9 cellular contexts compared by ENCODE assay signal in the genomic region with DNA sequence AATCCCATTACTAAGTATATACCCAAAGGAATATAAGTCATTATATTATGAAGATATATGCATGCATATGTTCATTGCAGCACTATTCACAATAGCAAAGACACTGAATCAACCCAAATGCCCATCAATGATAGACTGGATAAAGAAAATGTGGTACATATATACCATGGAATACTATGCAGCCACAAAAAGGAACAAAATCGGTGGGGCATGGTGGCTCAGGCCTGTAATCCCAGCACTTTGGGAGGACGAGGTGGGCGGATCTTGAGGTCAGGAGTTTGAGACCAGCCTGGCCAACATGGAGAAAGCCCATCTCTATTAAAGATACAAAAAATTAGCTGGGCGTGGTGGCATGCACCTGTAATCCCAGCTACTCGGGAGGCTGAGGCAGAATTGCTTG. TPM values are rescaled to one million over a fixed set of nuclear protein-coding genes. Genes with fewer than 3 reads are reported as not detected.
DNase-seq lines count a peak whose midpoint lies in the region; ATAC-seq and TF ChIP-seq lines count a peak whose summit lies in the region.
"Not testable (repeated sequence)": the region's sequence is repeated elsewhere in the genome, so short reads cannot be mapped to it uniquely, and the experiment has no call there.
"Had no signal": no experiment of that assay in that cellular context is flagged by ENCODE, and none has a peak within 500 bp of the region (broad histone marks: within the 10 kb centered on the region; RNA-seq: fewer than 3 reads in every experiment).

No MANE protein-coding gene starts in this region.

- not testable (repeated sequence) for H3K27me3 ChIP-seq in CD8-positive, alpha-beta T cell (ENCODE audit: insufficient read depth, low read length); naive thymus-derived CD4-positive, alpha-beta T cell (ENCODE audit: control insufficient read depth in 2 of 2, insufficient read depth in 2 of 2, low read length in 2 of 2)

- TF ChIP-seq CTCF in CD8-positive, alpha-beta T cell (IDR thresholded peaks at IDR 0.05); activated CD8-positive, alpha-beta T cell treated with anti-CD3 and anti-CD28 coated beads for 36 hours (IDR thresholded peaks at IDR 0.05): not testable (repeated sequence)

- DNase-seq in CD8-positive, alpha-beta T cell; activated CD8-positive, alpha-beta T cell treated with anti-CD3 and anti-CD28 coated beads for 36 hours; naive thymus-derived CD4-positive, alpha-beta T cell: not testable (repeated sequence)

- CTCF ChIA-PET in CD8-positive, alpha-beta T cell (lab: Charles Lee) = interaction anchor here (1.2 to 1.9 kb wide), 3 partner anchors 26 to 47 kb away, joined by 3 to 6 read pairs (median 5); no protein-coding TSS in a partner anchor
- CTCF ChIA-PET in activated CD8-positive, alpha-beta T cell treated with anti-CD3 and anti-CD28 coated beads for 36 hours (lab: Charles Lee) = interaction anchor here (2.1 to 2.2 kb wide), 2 partner anchors 14 to 45 kb away, joined by 7 to 11 read pairs; no protein-coding TSS in a partner anchor
- CTCF ChIA-PET in naive thymus-derived CD4-positive, alpha-beta T cell (lab: Charles Lee) = not testable (repeated sequence)

- H3K4me3 ChIP-seq in CD8-positive, alpha-beta T cell (ENCODE audit: low read depth, low read length); naive thymus-derived CD4-positive, alpha-beta T cell (ENCODE audit: low read length): not testable (repeated sequence)

- intact Hi-C loops in CD8-positive, alpha-beta T cell (cut with DNase I, micrococcal nuclease) = loop anchor here in 1 of 2 experiments (5.0 kb wide), 1 partner anchor 42 kb away; no protein-coding TSS in a partner anchor
- intact Hi-C loops in activated CD8-positive, alpha-beta T cell treated with anti-CD3 and anti-CD28 coated beads for 36 hours (cut with micrococcal nuclease) = not testable (repeated sequence)
- intact Hi-C loops in naive thymus-derived CD4-positive, alpha-beta T cell (cut with micrococcal nuclease) = loop anchor here in 1 of 2 donors (10.0 kb wide), 1 partner anchor 49 kb away; no protein-coding TSS in a partner anchor

- peaks cover 68% of the 10 kb centered on the region for H3K4me1 ChIP-seq in CD8-positive, alpha-beta T cell (ENCODE audit: insufficient read depth, low read length)
- H3K4me1 ChIP-seq in naive thymus-derived CD4-positive, alpha-beta T cell (ENCODE audit: control insufficient read depth in 2 of 2, insufficient read depth in 2 of 2, low read length in 2 of 2) = peaks cover 33 to 57% of the 10 kb centered on the region in 2 donors

- not testable (repeated sequence) for H3K27me3 Mint-ChIP-seq in CD8-positive, alpha-beta T cell (ENCODE audit: low read depth); IgD-negative memory B cell; activated CD8-positive, alpha-beta T cell treated with anti-CD3 and anti-CD28 coated beads for 36 hours; activated naive CD8-positive, alpha-beta T cell; naive thymus-derived CD4-positive, alpha-beta T cell; stimulated activated memory B cell treated with anti-CD40 and anti-IgM and Interleukin-4, amounts not matched to agents 10 μg/mL and 1 μg/mL and 100 μg/mL, for 72 hours

- POLR2A ChIA-PET in CD8-positive, alpha-beta T cell (lab: Charles Lee) = not testable (repeated sequence)
- POLR2A ChIA-PET in activated CD8-positive, alpha-beta T cell treated with anti-CD3 and anti-CD28 coated beads for 36 hours (lab: Charles Lee) = interaction anchor here (0.8 to 1.6 kb wide), 2 partner anchors 14 to 23 kb away, joined by 3 to 6 read pairs; no protein-coding TSS in a partner anchor
- POLR2A ChIA-PET in naive thymus-derived CD4-positive, alpha-beta T cell (lab: Charles Lee) = interaction anchor here (0.9 to 8.3 kb wide), 3 partner anchors 15 to 29 kb away, joined by 3 to 91 read pairs (median 24); a partner anchor contains a TSS

- H3K36me3 ChIP-seq in CD8-positive, alpha-beta T cell (ENCODE audit: insufficient read depth, low read length); naive thymus-derived CD4-positive, alpha-beta T cell (ENCODE audit: control insufficient read depth in 2 of 3, insufficient read depth in 3 of 3, low read length in 3 of 3): not testable (repeated sequence)

- H3K4me3 Mint-ChIP-seq in CD8-positive, alpha-beta T cell; activated CD8-positive, alpha-beta T cell treated with anti-CD3 and anti-CD28 coated beads for 36 hours; activated naive CD8-positive, alpha-beta T cell: not testable (repeated sequence)
- H3K4me3 Mint-ChIP-seq in IgD-negative memory B cell = peak overlapping the region in 1 of 4 donors; percentile 14
- H3K4me3 Mint-ChIP-seq in naive thymus-derived CD4-positive, alpha-beta T cell = peak overlapping the region in 3 of 10 donors; percentile 9 to 87 (median 46)
- H3K4me3 Mint-ChIP-seq in stimulated activated memory B cell treated with anti-CD40 and anti-IgM and Interleukin-4, amounts not matched to agents 10 μg/mL and 1 μg/mL and 100 μg/mL, for 72 hours = peak overlapping the region; percentile 29

- not testable (repeated sequence) for H3K27ac ChIP-seq in CD8-positive, alpha-beta T cell (ENCODE audit: low read depth, low read length); naive thymus-derived CD4-positive, alpha-beta T cell (ENCODE audit: low read depth, low read length)

- H3K36me3 Mint-ChIP-seq in CD8-positive, alpha-beta T cell = peaks cover 51% of the 10 kb centered on the region
- peaks cover 19% of the 10 kb centered on the region for H3K36me3 Mint-ChIP-seq in IgD-negative memory B cell
- H3K36me3 Mint-ChIP-seq in activated CD8-positive, alpha-beta T cell treated with anti-CD3 and anti-CD28 coated beads for 36 hours (ENCODE audit: low read depth) = peaks cover 54% of the 10 kb centered on the region
- H3K36me3 Mint-ChIP-seq in activated naive CD8-positive, alpha-beta T cell = peaks cover 25% of the 10 kb centered on the region
- peaks cover 0 to 48% (median 32%) of the 10 kb centered on the region in 5 donors for H3K36me3 Mint-ChIP-seq in naive thymus-derived CD4-positive, alpha-beta T cell
- peaks cover 52% of the 10 kb centered on the region for H3K36me3 Mint-ChIP-seq in stimulated activated memory B cell treated with anti-CD40 and anti-IgM and Interleukin-4, amounts not matched to agents 10 μg/mL and 1 μg/mL and 100 μg/mL, for 72 hours

- H3K4me1 Mint-ChIP-seq in CD8-positive, alpha-beta T cell (ENCODE audit: low read depth) = peaks cover 74% of the 10 kb centered on the region
- H3K4me1 Mint-ChIP-seq in IgD-negative memory B cell = peaks cover 49 to 56% (median 55%) of the 10 kb centered on the region in 3 donors
- peaks cover 68% of the 10 kb centered on the region for H3K4me1 Mint-ChIP-seq in activated CD8-positive, alpha-beta T cell treated with anti-CD3 and anti-CD28 coated beads for 36 hours (ENCODE audit: low read depth)
- H3K4me1 Mint-ChIP-seq in activated naive CD8-positive, alpha-beta T cell (ENCODE audit: low read depth) = peaks cover 71% of the 10 kb centered on the region
- H3K4me1 Mint-ChIP-seq in naive thymus-derived CD4-positive, alpha-beta T cell = peaks cover 48 to 85% (median 73%) of the 10 kb centered on the region in 7 donors
- H3K4me1 Mint-ChIP-seq in stimulated activated memory B cell treated with anti-CD40 and anti-IgM and Interleukin-4, amounts not matched to agents 10 μg/mL and 1 μg/mL and 100 μg/mL, for 72 hours = peaks cover 70% of the 10 kb centered on the region

- not testable (repeated sequence) for ATAC-seq in CD8-positive, alpha-beta T cell; activated CD8-positive, alpha-beta T cell treated with anti-CD3 and anti-CD28 coated beads for 36 hours; naive thymus-derived CD4-positive, alpha-beta T cell; stimulated activated memory B cell treated with anti-CD40 and anti-IgM and Interleukin-4, amounts not matched to agents 10 μg/mL and 1 μg/mL and 100 μg/mL, for 72 hours

- not testable (repeated sequence) for H3K9me3 Mint-ChIP-seq in CD8-positive, alpha-beta T cell; IgD-negative memory B cell; activated naive CD8-positive, alpha-beta T cell (ENCODE audit: low read depth); stimulated activated memory B cell treated with anti-CD40 and anti-IgM and Interleukin-4, amounts not matched to agents 10 μg/mL and 1 μg/mL and 100 μg/mL, for 72 hours
- H3K9me3 Mint-ChIP-seq in activated CD8-positive, alpha-beta T cell treated with anti-CD3 and anti-CD28 coated beads for 36 hours = peaks cover 18% of the 10 kb centered on the region
- H3K9me3 Mint-ChIP-seq in naive thymus-derived CD4-positive, alpha-beta T cell = peaks cover 0 to 11% (median 0%) of the 10 kb centered on the region in 11 donors

- peak overlapping the region; percentile 77 for H3K27ac Mint-ChIP-seq in CD8-positive, alpha-beta T cell
- peak overlapping the region in 2 of 3 donors; percentile 39 to 73 for H3K27ac Mint-ChIP-seq in IgD-negative memory B cell
- peak overlapping the region; percentile 94 for H3K27ac Mint-ChIP-seq in activated CD8-positive, alpha-beta T cell treated with anti-CD3 and anti-CD28 coated beads for 36 hours
- H3K27ac Mint-ChIP-seq in activated naive CD8-positive, alpha-beta T cell = peak overlapping the region; percentile 91
- peak overlapping the region in 8 of 9 donors; percentile 60 to 93 (median 84) for H3K27ac Mint-ChIP-seq in naive thymus-derived CD4-positive, alpha-beta T cell
- H3K27ac Mint-ChIP-seq in stimulated activated memory B cell treated with anti-CD40 and anti-IgM and Interleukin-4, amounts not matched to agents 10 μg/mL and 1 μg/mL and 100 μg/mL, for 72 hours = peak overlapping the region; percentile 84

- not testable (repeated sequence) for H3K9me3 ChIP-seq in CD8-positive, alpha-beta T cell (ENCODE audit: low read length); naive thymus-derived CD4-positive, alpha-beta T cell (ENCODE audit: control insufficient read depth in 2 of 3, low read length in 3 of 3)

RNA-seq across cellular contexts. Expression of a gene that starts 15.4 kb away (rescaled TPM):
- 100 to 1,000 TPM; 121 to 132 TPM for total RNA-seq in CD8-positive, alpha-beta T cell
- polyA plus RNA-seq in IgD-negative memory B cell = 76.5 TPM
- 10 to 100 TPM; 71.9 to 72.8 TPM for total RNA-seq in activated CD8-positive, alpha-beta T cell treated with anti-CD3 and anti-CD28 coated beads for 36 hours
- 100 to 1,000 TPM in 4 of 5 experiments, 10 to 100 TPM in 1; 84.5 to 149 (median 128) TPM for total RNA-seq in naive thymus-derived CD4-positive, alpha-beta T cell
- polyA plus RNA-seq in naive thymus-derived CD4-positive, alpha-beta T cell = 10 to 100 TPM; 51.1 to 80.8 TPM

RNA-seq across cellular contexts. Expression of a gene that starts 56.3 kb away (rescaled TPM):
- total RNA-seq in CD8-positive, alpha-beta T cell = not detected
- polyA plus RNA-seq in IgD-negative memory B cell = not detected
- total RNA-seq in activated CD8-positive, alpha-beta T cell treated with anti-CD3 and anti-CD28 coated beads for 36 hours = not detected
- under 1 TPM in 1 of 5 experiments, not detected in 4; 0.37 TPM for total RNA-seq in naive thymus-derived CD4-positive, alpha-beta T cell
- polyA plus RNA-seq in naive thymus-derived CD4-positive, alpha-beta T cell = not detected
- total RNA-seq: Caco-2, HT-29 had no signal
- polyA plus RNA-seq: BJ had no signal
